In genomic region chr14:32720927-32721326, GRCh38 we compare ENCODE assay signal across 18 cellular contexts.
DNase-seq lines count a peak whose midpoint lies in the region; ATAC-seq and TF ChIP-seq lines count a peak whose summit lies in the region.
"Had no signal": no experiment of that assay in that cellular context is flagged by ENCODE, and none has a peak within 500 bp of the region (broad histone marks: within the 10 kb centered on the region; RNA-seq: fewer than 3 reads in every experiment).

No MANE protein-coding gene starts in this region.

- H3K36me3 ChIP-seq in adipocyte (ENCODE audit: control insufficient read depth, insufficient read depth, low read length, severe bottlenecking), result no peaks in the 10 kb centered on the region
- H3K36me3 ChIP-seq: BE2C had no signal

- DNase-seq in EH (ENCODE audit: low read depth) (peak; percentile 76), HCEC 1CT (peak; percentile 43), adipocyte (ENCODE audit: low read depth) (peak; percentile 24), fibroblast of pulmonary artery (ENCODE audit: low read depth) (peak; percentile 24), SK-N-DZ (ENCODE audit: low spot score) (no peak)
- DNase-seq in stimulated activated CD8-positive, alpha-beta memory T cell treated with anti-CD3 and anti-CD28 coated beads, Interleukin-4, amount 100 ng/mL, for 48 hours, result no peak
- DNase-seq: ACHN; BE2C; CD4-positive, alpha-beta memory T cell; GDM1; NCI-H187 treated with DMSO at 0.1 percent for 48 hours; NCI-H2171; NCI-H446 treated with DMSO at 0.1 percent for 48 hours; NCI-H774 had no signal

- no peak for TF ChIP-seq CTCF in fibroblast of pulmonary artery (IDR thresholded peaks at IDR 0.05; ENCODE audit: low read length, missing control alignments)

- ATAC-seq in GM18870 (IDR thresholded peaks at IDR 0.05; ENCODE audit: unreplicated experiment), result no peak
- ATAC-seq: GM12878, HCT116, Panc1 had no signal

- no peak overlapping the region for H3K9ac ChIP-seq in adipocyte (ENCODE audit: low read length)

- no peaks in the 10 kb centered on the region for H3K9me3 ChIP-seq in adipocyte (ENCODE audit: control insufficient read depth, low read length)
- H3K9me3 ChIP-seq: BE2C had no signal

- H3K4me3 ChIP-seq in adipocyte (ENCODE audit: low read length) (no peak overlapping the region), fibroblast of pulmonary artery (replicated peaks; ENCODE audit: low read depth, low read length) (no peak overlapping the region)
- H3K4me3 ChIP-seq: GM12878 had no signal

- no peaks in the 10 kb centered on the region for H3K27me3 ChIP-seq in adipocyte (replicated peaks; ENCODE audit: control insufficient read depth, insufficient read depth, low read length)
- H3K27me3 ChIP-seq: BE2C had no signal

- H3K4me1 ChIP-seq in adipocyte (ENCODE audit: control insufficient read depth, insufficient read depth, low read length), result peaks cover 11% of the 10 kb centered on the region
- H3K4me1 ChIP-seq: BE2C had no signal

Comparison
In these comparisons a context has a peak if more than half of its experiments do, and no peak if none do; other contexts are left out.
1. DNase-seq: peak in EH (single experiment), HCEC 1CT (single experiment), adipocyte (single experiment) and fibroblast of pulmonary artery (single experiment); none in SK-N-DZ (single experiment) and stimulated activated CD8-positive, alpha-beta memory T cell treated with anti-CD3 and anti-CD28 coated beads, Interleukin-4, amount 100 ng/mL, for 48 hours (single experiment).